Comparison of ENCODE assay signal across 1 cellular context in genomic region chr12:132055535-132056096, GRCh38.
TF ChIP-seq lines count a peak whose summit lies in the region.

No MANE protein-coding gene starts in this region.

TF ChIP-seq in HepG2, 621 proteins besides CTCF, POLR2A, EP300 and RAD21 (continued from another document):
- TF ChIP-seq ZNF275 (CRISPR knock-in tag; IDR thresholded peaks at IDR 0.05; ENCODE audit: borderline replicate concordance) = no peak
